Comparison of ENCODE assay signal across 13 cellular contexts in genomic region chr2:191347881-191348280, GRCh38.
"Had no signal": no experiment of that assay in that cellular context is flagged by ENCODE, and none has a peak within 500 bp of the region (broad histone marks: within the 10 kb centered on the region; RNA-seq: fewer than 3 reads in every experiment).

No MANE protein-coding gene starts in this region.

- DNase-seq: activated CD8-positive, alpha-beta memory T cell treated with anti-CD3 and anti-CD28 coated beads, Interleukin-2, amount 50 U/mL, for 4 hours; activated CD8-positive, alpha-beta T cell treated with anti-CD3 and anti-CD28 coated beads for 36 hours; activated naive CD4-positive, alpha-beta T cell treated with Interleukin-2 at 50 U/mL for 16 hours; cerebellar nuclear complex; effector memory CD8-positive, alpha-beta T cell; mucosa of descending colon; occipital lobe; sigmoid colon; stimulated activated CD4-positive, alpha-beta T cell treated with anti-CD3 and anti-CD28 coated beads, Interleukin-2, amount 100 ng/mL, for 48 hours; stimulated activated naive CD4-positive, alpha-beta T cell treated with Interleukin-2 at 50 U/mL for 16 hours; T-helper 9 cell had no signal

- ATAC-seq: activated CD8-positive, alpha-beta T cell treated with anti-CD3 and anti-CD28 coated beads for 36 hours; effector memory CD8-positive, alpha-beta T cell; mucosa of descending colon; natural killer cell treated with Interleukin-12 subunit alpha and Interleukin-12 subunit beta and Interleukin-15 and Interleukin-18, amount 100 ng/mL, for 72 hours had no signal

- H3K27ac ChIP-seq: epithelial cell of prostate, sigmoid colon had no signal

- H3K4me3 ChIP-seq: mucosa of descending colon, sigmoid colon had no signal

- H3K4me1 ChIP-seq: sigmoid colon had no signal

- H3K27me3 ChIP-seq: sigmoid colon had no signal

- H3K9me3 ChIP-seq: mucosa of descending colon, sigmoid colon had no signal

- H3K36me3 ChIP-seq: sigmoid colon had no signal
